In genomic region chrX:40096395-40097091, GRCh38 we compare ENCODE assay signal across 8 cellular contexts. TPM values are rescaled to one million over a fixed set of nuclear protein-coding genes. Genes with fewer than 3 reads are reported as not detected.
DNase-seq lines count a peak whose midpoint lies in the region; ATAC-seq and TF ChIP-seq lines count a peak whose summit lies in the region.

No MANE protein-coding gene starts in this region.

- H3K79me2 ChIP-seq in DND-41 (ENCODE audit: insufficient read depth, low read length): peaks cover 67% of the 10 kb centered on the region
- peaks cover 25% of the 10 kb centered on the region for H3K79me2 ChIP-seq in neural cell (replicated peaks; ENCODE audit: insufficient read depth, low read length)

- H3K4me1 Mint-ChIP-seq in activated T-cell treated with anti-CD3 and anti-CD28 coated beads, Interleukin-2, amount 50 U/mL, for 4 hours (ENCODE audit: low read depth): peaks cover 23% of the 10 kb centered on the region

- TF ChIP-seq CTCF in DND-41 (IDR thresholded peaks at IDR 0.05; ENCODE audit: borderline replicate concordance, extremely low read depth, low read length, poor library complexity, severe bottlenecking) (no peak), NB4 (IDR thresholded peaks at IDR 0.05; ENCODE audit: low read depth, low read length) (no peak), esophagus squamous epithelium (IDR thresholded peaks at IDR 0.05) (no peak), neural cell (IDR thresholded peaks at IDR 0.05; ENCODE audit: poor library complexity, severe bottlenecking) (no peak)

- no peaks in the 10 kb centered on the region for H3F3A ChIP-seq in neural cell (ENCODE audit: insufficient read depth, low read length, poor library complexity, severe bottlenecking)

- TF ChIP-seq EP300 in neural cell (conservative IDR thresholded peaks at IDR 0.05; ENCODE audit: poor library complexity, severe bottlenecking): no peak

- 23% methylated on average over 21 of the region's 66 CpGs; no CpG with 5 or more reads in 1 of the 2 donors for WGBS in esophagus squamous epithelium, 2 donors
- 0 to 2% methylated on average over 53 to 66 of the region's 66 CpGs for WGBS in aorta, 2 donors

- H3K4me3 ChIP-seq in DND-41 (ENCODE audit: low read depth in 1 of 2, low read length in 2 of 2) (peak overlapping the region; percentile 61 to 63), NB4 (ENCODE audit: low read depth, low read length) (peak overlapping the region; percentile 78), esophagus squamous epithelium (peak overlapping the region; percentile 74 to 86 (median 76)), neural cell (ENCODE audit: low read length) (peak overlapping the region; percentile 79), aorta (ENCODE audit: low read length in 2 of 2) (peak overlapping the region; percentile 55 to 86)

- peaks cover 18% of the 10 kb centered on the region for H3K36me3 ChIP-seq in DND-41 (ENCODE audit: insufficient read depth, low read length)
- no peaks in the 10 kb centered on the region for H3K36me3 ChIP-seq in esophagus squamous epithelium
- H3K36me3 ChIP-seq in neural cell (ENCODE audit: insufficient read depth, low read length): no peaks in the 10 kb centered on the region
- no peaks in the 10 kb centered on the region for H3K36me3 ChIP-seq in aorta (ENCODE audit: control insufficient read depth in 1 of 2, insufficient read depth in 2 of 2, low read length in 1 of 2)

- H3K27me3 Mint-ChIP-seq in activated T-cell treated with anti-CD3 and anti-CD28 coated beads, Interleukin-2, amount 50 U/mL, for 4 hours (ENCODE audit: low read depth): no peaks in the 10 kb centered on the region

- H4K20me1 ChIP-seq in DND-41 (ENCODE audit: insufficient read depth, low read length) (peaks cover 45% of the 10 kb centered on the region), neural cell (ENCODE audit: insufficient read depth) (no peaks in the 10 kb centered on the region)

- H3K4me2 ChIP-seq in DND-41 (ENCODE audit: insufficient read depth, low read length): peak overlapping the region; percentile 87
- no peak overlapping the region for H3K4me2 ChIP-seq in neural cell (ENCODE audit: low read length)

- H3K36me3 Mint-ChIP-seq in activated T-cell treated with anti-CD3 and anti-CD28 coated beads, Interleukin-2, amount 50 U/mL, for 4 hours (ENCODE audit: insufficient read depth): peaks cover 3% of the 10 kb centered on the region

- H3K27ac ChIP-seq in DND-41 (ENCODE audit: low read length): peak overlapping the region; percentile 84
- peak overlapping the region; percentile 86 to 93 (median 92) for H3K27ac ChIP-seq in esophagus squamous epithelium
- peak overlapping the region; percentile 82 for H3K27ac ChIP-seq in neural cell (ENCODE audit: low read length)
- H3K27ac ChIP-seq in aorta (ENCODE audit: low read depth in 1 of 2, low read length in 2 of 2): peak overlapping the region; percentile 10 to 11

- H3K4me3 Mint-ChIP-seq in activated T-cell treated with anti-CD3 and anti-CD28 coated beads, Interleukin-2, amount 50 U/mL, for 4 hours: peak overlapping the region; percentile 91

- no peaks in the 10 kb centered on the region for H3K9me3 ChIP-seq in DND-41 (ENCODE audit: insufficient read depth, low read length, severe bottlenecking)
- H3K9me3 ChIP-seq in esophagus squamous epithelium: no peaks in the 10 kb centered on the region
- H3K9me3 ChIP-seq in neural cell (ENCODE audit: low read length): no peaks in the 10 kb centered on the region
- no peaks in the 10 kb centered on the region for H3K9me3 ChIP-seq in aorta (ENCODE audit: control insufficient read depth, low read length)

- no peaks in the 10 kb centered on the region for H3K9me3 Mint-ChIP-seq in activated T-cell treated with anti-CD3 and anti-CD28 coated beads, Interleukin-2, amount 50 U/mL, for 4 hours

- DNase-seq in DND-41 (peak; percentile 76), NB4 (ENCODE audit: low read depth) (peak; percentile 70), esophagus squamous epithelium (lab: John Stamatoyannopoulos, UW) (no peak), aorta (peak; percentile 72 to 84), middle frontal gyrus (ENCODE audit: extremely low spot score, low spot score) (no peak)
- peak; percentile 68 for DNase-seq in activated T-cell treated with anti-CD3 and anti-CD28 coated beads, Interleukin-2, amount 50 U/mL, for 4 hours

- TF ChIP-seq RAD21 in neural cell (conservative IDR thresholded peaks at IDR 0.05): peak; percentile 7

- H2AFZ ChIP-seq in DND-41 (ENCODE audit: low read depth, low read length): 0 out of 2 replicates have a peak overlapping the region, but pooled peaks have one; percentile 26
- no peak overlapping the region for H2AFZ ChIP-seq in neural cell (ENCODE audit: low read depth, low read length)

- intact Hi-C loops in esophagus squamous epithelium (cut with DNase I) (loop anchor here (5.0 kb wide), 1 partner anchor 76 kb away; no protein-coding TSS in a partner anchor), aorta (cut with DNase I) (loop anchor here in 1 of 2 donors (1.0 to 10.0 kb wide), 3 partner anchors 80 to 279 kb away; no protein-coding TSS in a partner anchor)

- TF ChIP-seq POLR2A in NB4 (IDR thresholded peaks at IDR 0.05; ENCODE audit: extremely low read depth, insufficient read length): no peak
- TF ChIP-seq POLR2A in esophagus squamous epithelium (IDR thresholded peaks at IDR 0.05): no peak

- H3K27me3 ChIP-seq in DND-41 (ENCODE audit: insufficient read depth, low read length, poor library complexity) (no peaks in the 10 kb centered on the region), esophagus squamous epithelium (peaks cover 0 to 25% (median 1%) of the 10 kb centered on the region in 4 donors), neural cell (ENCODE audit: insufficient read depth, low read depth, low read length) (no peaks in the 10 kb centered on the region), aorta (ENCODE audit: control insufficient read depth in 1 of 2, insufficient read depth in 2 of 2, low read length in 1 of 2) (peaks cover 0 to 2% of the 10 kb centered on the region in 2 donors)

- peaks cover 40% of the 10 kb centered on the region for H3K4me1 ChIP-seq in DND-41 (ENCODE audit: insufficient read depth, low read length)
- H3K4me1 ChIP-seq in esophagus squamous epithelium: peaks cover 15 to 59% (median 20%) of the 10 kb centered on the region in 3 donors
- no peaks in the 10 kb centered on the region for H3K4me1 ChIP-seq in aorta (ENCODE audit: control insufficient read depth in 1 of 2, insufficient read depth in 2 of 2, low read length in 2 of 2)

- H3K9ac ChIP-seq in DND-41 (ENCODE audit: low read depth, low read length) (peak overlapping the region; percentile 84), neural cell (ENCODE audit: low read length) (peak overlapping the region; percentile 80)

- H3K9me2 ChIP-seq in neural cell (ENCODE audit: insufficient read depth, low read length): no peaks in the 10 kb centered on the region

- ATAC-seq in DND-41 (ENCODE audit: insufficient read depth, low read depth) (peak; percentile 34), aorta (ENCODE audit: low FRiP score) (no peak), GM21619 (IDR thresholded peaks at IDR 0.05; ENCODE audit: unreplicated experiment) (no peak)
- ATAC-seq in activated T-cell treated with anti-CD3 and anti-CD28 coated beads, Interleukin-2, amount 50 U/mL, for 4 hours: peak; percentile 17 to 20

TF ChIP-seq in neural cell, 6 proteins besides CTCF, POLR2A, EP300 and RAD21:
- TF ChIP-seq SMC3 (conservative IDR thresholded peaks at IDR 0.05; ENCODE audit: poor library complexity): no peak
- no peak for TF ChIP-seq TAF1 (IDR thresholded peaks at IDR 0.05; ENCODE audit: low read depth)
- TF ChIP-seq REST (IDR thresholded peaks at IDR 0.05; ENCODE audit: borderline replicate concordance): peak; percentile 9
- TF ChIP-seq MXI1 (conservative IDR thresholded peaks at IDR 0.05; ENCODE audit: poor library complexity, severe bottlenecking): no peak
- no peak for TF ChIP-seq EZH2 (IDR thresholded peaks at IDR 0.05; ENCODE audit: borderline replicate concordance, insufficient read depth, low read length, poor library complexity, severe bottlenecking)
- no peak for TF ChIP-seq POLR2AphosphoS5 (IDR thresholded peaks at IDR 0.05)

RNA-seq across cellular contexts. Expression of gene BCOR, which starts 1.2 kb away (rescaled TPM):
- 10 to 100 TPM; 53.4 to 58.5 (median 54.5) TPM for total RNA-seq in activated T-cell treated with anti-CD3 and anti-CD28 coated beads, Interleukin-2, amount 50 U/mL, for 4 hours
- total RNA-seq in esophagus squamous epithelium: 10 to 100 TPM; 12.0 to 20.1 (median 17.4) TPM
- 18.0 and 23.7 TPM in 2 replicates for polyA plus RNA-seq in neural cell
- 49.7 and 72.6 TPM in 2 replicates for polyA minus RNA-seq in neural cell
- 10 to 100 TPM; 22.6 to 46.7 TPM for total RNA-seq in aorta
- polyA plus RNA-seq in aorta: 10 to 100 TPM in 1 of 2 donors, 1 to 10 TPM in 1; 8.3 to 12.2 TPM

Comparison
In these comparisons a context has a peak if more than half of its experiments do, and no peak if none do; other contexts are left out.
1. ATAC-seq: peak in DND-41 (single experiment) and activated T-cell treated with anti-CD3 and anti-CD28 coated beads, Interleukin-2, amount 50 U/mL, for 4 hours (2 of 2); none in aorta (single experiment) and GM21619 (single experiment).
2. DNase-seq: peak in DND-41 (single experiment), NB4 (single experiment), activated T-cell treated with anti-CD3 and anti-CD28 coated beads, Interleukin-2, amount 50 U/mL, for 4 hours (single experiment) and aorta (2 of 2); none in esophagus squamous epithelium (single experiment) and middle frontal gyrus (single experiment).
3. H3K27ac ChIP-seq: peak in every context shown above with its lines; median percentile 92 in esophagus squamous epithelium; 84 in DND-41; 82 in neural cell; 10 in aorta.
4. Peak in every context shown above with its lines, with median percentiles within 50 percentile points of each other: H3K4me3 ChIP-seq.